Comparison of ENCODE assay signal across 1 cellular context in the genomic region with DNA sequence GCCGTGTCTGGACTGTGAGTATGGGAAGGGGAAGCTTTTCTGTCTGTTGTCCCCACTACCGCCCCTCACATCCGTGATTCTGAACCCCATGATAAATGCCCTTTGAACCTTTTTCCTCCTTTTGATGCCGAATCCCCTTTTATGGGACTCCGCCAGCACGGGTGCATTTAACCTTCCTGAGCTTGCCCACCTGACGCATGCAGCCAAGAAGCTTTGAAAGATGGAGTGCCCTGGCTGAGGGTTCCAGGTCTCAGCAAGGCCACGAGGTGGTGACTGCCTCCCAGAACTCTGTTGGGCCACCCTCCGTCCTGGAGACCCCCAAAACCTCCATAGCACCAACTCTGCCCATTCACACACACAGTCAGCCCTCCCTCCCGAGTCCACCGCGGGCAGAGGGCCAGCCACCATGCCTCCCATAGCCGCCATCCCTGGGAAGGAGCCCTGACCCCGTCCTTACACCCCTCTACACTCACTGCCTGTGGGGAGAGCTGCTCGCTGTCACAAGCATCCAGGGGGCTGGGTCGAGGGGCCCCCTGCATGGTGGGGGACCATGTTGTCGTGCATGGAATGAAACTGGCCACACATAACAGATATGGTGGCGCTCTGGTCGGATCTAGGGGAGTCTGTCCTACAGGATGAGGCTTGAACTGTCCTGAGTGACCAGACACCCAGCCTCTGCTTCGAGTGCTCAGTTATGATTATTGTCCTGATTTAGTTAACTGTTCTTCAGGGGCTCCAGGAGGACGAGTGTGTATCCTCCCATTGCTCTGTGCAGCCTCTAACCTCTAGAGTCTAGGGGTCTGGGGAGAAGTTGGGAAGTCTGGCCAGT.
TF ChIP-seq lines count a peak whose summit lies in the region.

No MANE protein-coding gene starts in this region.

TF ChIP-seq in liver, 16 proteins besides CTCF, POLR2A, EP300 and RAD21 (continued from another document):
- TF ChIP-seq TAF1 (conservative IDR thresholded peaks at IDR 0.05) (no peak), HNF4A (conservative IDR thresholded peaks at IDR 0.05) (no peak)
